12 cellular contexts compared by ENCODE assay signal in genomic region chr6:45625191-45625664, GRCh38.
DNase-seq lines count a peak whose midpoint lies in the region; ATAC-seq and TF ChIP-seq lines count a peak whose summit lies in the region.
"Had no signal": no experiment of that assay in that cellular context is flagged by ENCODE, and none has a peak within 500 bp of the region (broad histone marks: within the 10 kb centered on the region; RNA-seq: fewer than 3 reads in every experiment).

No MANE protein-coding gene starts in this region.

- H3K27ac ChIP-seq in SK-N-SH (ENCODE audit: low read depth in 2 of 2, low read length in 1 of 2) (peak overlapping the region in 1 of 2 experiments; percentile 74; a peak in 2 of 4 replicates), smooth muscle cell (ENCODE audit: low read depth) (peak overlapping the region; percentile 85)
- H3K27ac ChIP-seq: Peyer's patch had no signal

- peak overlapping the region; percentile 22 for H3K27ac Mint-ChIP-seq in activated CD8-positive, alpha-beta memory T cell treated with anti-CD3 and anti-CD28 coated beads, Interleukin-2, amount 10 ng/mL, durations not matched to agents 7 days and 5 days
- H3K27ac Mint-ChIP-seq: activated B cell treated with CpG ODN at 0.5 μM for 24 hours, IgD-negative memory B cell had no signal

- no peaks in the 10 kb centered on the region for H4K20me1 ChIP-seq in SK-N-SH (ENCODE audit: insufficient read depth)
- H4K20me1 ChIP-seq in smooth muscle cell (ENCODE audit: low read depth) = no peaks in the 10 kb centered on the region

- H3K36me3 ChIP-seq in SK-N-SH (replicated peaks in 1 of 2; ENCODE audit: control insufficient read depth in 1 of 2, insufficient read depth in 2 of 2, low read length in 1 of 2) (no peaks in the 10 kb centered on the region), smooth muscle cell (ENCODE audit: low read depth) (no peaks in the 10 kb centered on the region)
- H3K36me3 ChIP-seq: Peyer's patch had no signal

- H3K9ac ChIP-seq in SK-N-SH = no peak overlapping the region
- H3K9ac ChIP-seq in smooth muscle cell (ENCODE audit: low read depth) = peak overlapping the region; percentile 28

- DNase-seq in activated CD8-positive, alpha-beta memory T cell treated with anti-CD3 and anti-CD28 coated beads, Interleukin-2, amount 10 ng/mL, durations not matched to agents 7 days and 5 days = no peak
- no peak for DNase-seq in activated CD8-positive, alpha-beta memory T cell treated with anti-CD3 and anti-CD28 coated beads, Interleukin-2, amount 50 U/mL, for 48 hours
- no peak for DNase-seq in SK-N-SH
- DNase-seq in choroid plexus epithelial cell (ENCODE audit: low read depth) = peak; percentile 63
- no peak for DNase-seq in smooth muscle cell (lab: John Stamatoyannopoulos, UW; ENCODE audit: unreplicated experiment)
- no peak for DNase-seq in mesenteric fat pad (ENCODE audit: low spot score)
- no peak for DNase-seq in ecto neural progenitor cell (ENCODE audit: low spot score)
- DNase-seq: activated B cell treated with CpG ODN at 0.5 μM for 24 hours, mesendoderm, Peyer's patch had no signal

- POLR2A ChIA-PET in SK-N-SH (lab: Yijun Ruan, JAX) = no interaction called here

- no peaks in the 10 kb centered on the region for H3F3A ChIP-seq in SK-N-SH (replicated peaks; ENCODE audit: insufficient read depth)
- peaks cover 13% of the 10 kb centered on the region for H3F3A ChIP-seq in smooth muscle cell (ENCODE audit: low read depth)

- peak in 1 of 2 experiments; percentile 10; a peak in 1 of 4 replicates for TF ChIP-seq EP300 in SK-N-SH (IDR thresholded peaks at IDR 0.05; ENCODE audit: borderline replicate concordance in 1 of 2, low read depth in 1 of 2, low read length in 1 of 2)

- 27% methylated on average over 5 of the region's 5 CpGs for WGBS in SK-N-SH (ENCODE audit: low lambda C conversion rate)
- 40% methylated on average over 5 of the region's 5 CpGs for whole genome bisulfite sequencing in smooth muscle cell (ENCODE audit: low lambda C conversion rate)

- no peaks in the 10 kb centered on the region for H3K9me3 Mint-ChIP-seq in activated CD8-positive, alpha-beta memory T cell treated with anti-CD3 and anti-CD28 coated beads, Interleukin-2, amount 10 ng/mL, durations not matched to agents 7 days and 5 days (ENCODE audit: low read depth)
- H3K9me3 Mint-ChIP-seq: activated B cell treated with CpG ODN at 0.5 μM for 24 hours had no signal

- H3K4me2 ChIP-seq in SK-N-SH = no peak overlapping the region
- H3K4me2 ChIP-seq in smooth muscle cell = peak overlapping the region; percentile 47

- H3K4me1 Mint-ChIP-seq in activated CD8-positive, alpha-beta memory T cell treated with anti-CD3 and anti-CD28 coated beads, Interleukin-2, amount 10 ng/mL, durations not matched to agents 7 days and 5 days = peaks cover 40% of the 10 kb centered on the region

- H3K4me3 ChIP-seq in SK-N-SH (ENCODE audit: low read depth in 2 of 2, low read length in 1 of 2) (no peak overlapping the region), choroid plexus epithelial cell (ENCODE audit: low read depth, low read length) (no peak overlapping the region), smooth muscle cell (no peak overlapping the region)
- H3K4me3 ChIP-seq: Peyer's patch had no signal

- no peak overlapping the region for H3K4me3 Mint-ChIP-seq in activated CD8-positive, alpha-beta memory T cell treated with anti-CD3 and anti-CD28 coated beads, Interleukin-2, amount 10 ng/mL, durations not matched to agents 7 days and 5 days
- H3K4me3 Mint-ChIP-seq: activated B cell treated with CpG ODN at 0.5 μM for 24 hours, IgD-negative memory B cell had no signal

- H3K27me3 Mint-ChIP-seq in activated CD8-positive, alpha-beta memory T cell treated with anti-CD3 and anti-CD28 coated beads, Interleukin-2, amount 10 ng/mL, durations not matched to agents 7 days and 5 days = no peaks in the 10 kb centered on the region
- H3K27me3 Mint-ChIP-seq: activated B cell treated with CpG ODN at 0.5 μM for 24 hours, IgD-negative memory B cell had no signal

- peaks cover 8% of the 10 kb centered on the region for H3K36me3 Mint-ChIP-seq in activated CD8-positive, alpha-beta memory T cell treated with anti-CD3 and anti-CD28 coated beads, Interleukin-2, amount 10 ng/mL, durations not matched to agents 7 days and 5 days

- CTCF ChIA-PET in activated CD8-positive, alpha-beta memory T cell treated with anti-CD3 and anti-CD28 coated beads, Interleukin-2, amount 10 ng/mL, durations not matched to agents 7 days and 5 days (lab: Charles Lee) = interaction anchor here (1.2 to 1.4 kb wide), 2 partner anchors 14 to 90 kb away, joined by 3 to 5 read pairs; no protein-coding TSS in a partner anchor
- CTCF ChIA-PET in SK-N-SH (lab: Yijun Ruan, JAX) = no interaction called here

- peaks cover 0 to 25% of the 10 kb centered on the region in 2 experiments; a peak in 2 of 4 replicates for H3K4me1 ChIP-seq in SK-N-SH (ENCODE audit: control insufficient read depth in 1 of 2, insufficient read depth in 2 of 2, low read depth in 1 of 2, low read length in 1 of 2)
- H3K4me1 ChIP-seq in smooth muscle cell (ENCODE audit: low read depth) = peaks cover 13% of the 10 kb centered on the region
- H3K4me1 ChIP-seq: Peyer's patch had no signal

- ATAC-seq in activated CD8-positive, alpha-beta memory T cell treated with anti-CD3 and anti-CD28 coated beads, Interleukin-2, amount 10 ng/mL, durations not matched to agents 7 days and 5 days = no peak
- no peak for ATAC-seq in GM21390 (IDR thresholded peaks at IDR 0.05; ENCODE audit: unreplicated experiment)

- H3K9me2 ChIP-seq in SK-N-SH = no peaks in the 10 kb centered on the region

- H3K79me2 ChIP-seq in SK-N-SH (ENCODE audit: insufficient read depth) (no peaks in the 10 kb centered on the region), smooth muscle cell (ENCODE audit: low read depth) (no peaks in the 10 kb centered on the region)

- H3K27me3 ChIP-seq in SK-N-SH (ENCODE audit: insufficient read depth) (no peaks in the 10 kb centered on the region), smooth muscle cell (ENCODE audit: low read depth) (no peaks in the 10 kb centered on the region)
- H3K27me3 ChIP-seq: Peyer's patch had no signal

- TF ChIP-seq CTCF in SK-N-SH (IDR thresholded peaks at IDR 0.05) = no peak
- no peak for TF ChIP-seq CTCF in choroid plexus epithelial cell (conservative IDR thresholded peaks at IDR 0.05; ENCODE audit: low read depth, low read length)
- no peak for TF ChIP-seq CTCF in smooth muscle cell (IDR thresholded peaks at IDR 0.05; ENCODE audit: borderline replicate concordance, insufficient read depth, poor library complexity, severe bottlenecking)

- H2AFZ ChIP-seq in SK-N-SH (ENCODE audit: low read depth) (peak overlapping the region; percentile 52; the same call in 1 of the 2 replicates), smooth muscle cell (ENCODE audit: low read depth) (no peak overlapping the region)

- no peak for TF ChIP-seq RAD21 in SK-N-SH (IDR thresholded peaks at IDR 0.05; ENCODE audit: low read length)

- H3K9me3 ChIP-seq in SK-N-SH (no peaks in the 10 kb centered on the region), smooth muscle cell (replicated peaks; ENCODE audit: low read depth) (no peaks in the 10 kb centered on the region)
- H3K9me3 ChIP-seq: Peyer's patch had no signal

TF ChIP-seq in SK-N-SH, 30 proteins besides CTCF, POLR2A, EP300 and RAD21:
- TF ChIP-seq FOSL2 (IDR thresholded peaks at IDR 0.05; ENCODE audit: borderline replicate concordance, low read depth) (peak; percentile 47; the same call in 1 of the 2 replicates), ZBTB33 (IDR thresholded peaks at IDR 0.05; ENCODE audit: borderline replicate concordance, low read depth) (no peak), TCF12 (IDR thresholded peaks at IDR 0.05) (0 out of 2 replicates have a peak, but pooled peaks have one; percentile 9), JUND (IDR thresholded peaks at IDR 0.05) (peak; percentile 40; the same call in 1 of the 2 replicates)
TF ChIP-seq in SK-N-SH: peak in this region for 3.
